1 cellular context compared by ENCODE assay signal in the genomic region with DNA sequence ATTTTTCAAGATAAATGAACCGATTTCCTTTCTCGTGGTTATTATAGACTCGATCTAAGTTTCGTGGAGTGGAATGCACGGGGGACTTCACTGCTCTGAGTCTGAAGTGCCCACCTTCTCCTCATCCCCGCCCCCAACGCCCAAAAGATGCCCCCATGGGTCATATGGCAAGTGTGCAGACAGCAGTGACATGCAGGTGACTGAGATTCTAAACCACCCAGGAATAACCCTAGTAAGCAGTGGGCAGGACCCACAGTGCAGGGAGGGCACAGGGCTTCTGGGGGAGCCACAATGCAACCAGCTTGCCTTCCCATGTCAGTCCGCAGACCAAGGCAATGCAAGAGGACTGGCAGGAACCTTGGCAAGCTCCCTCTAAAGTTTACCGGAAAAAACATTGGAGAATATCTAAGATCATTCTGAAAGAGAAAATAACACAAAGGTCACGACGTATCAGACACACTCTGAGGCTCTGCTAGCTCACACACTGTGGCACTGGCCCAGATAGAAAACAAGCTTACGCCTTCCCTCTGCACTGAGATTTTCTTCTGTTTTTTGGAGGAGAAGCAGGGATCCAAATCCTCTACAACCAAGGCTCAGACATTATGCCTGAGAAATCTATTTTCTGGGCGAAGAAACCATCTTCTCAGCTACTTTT.
TF ChIP-seq lines count a peak whose summit lies in the region.

No MANE protein-coding gene starts in this region.

TF ChIP-seq in WTC11, 78 proteins besides CTCF, POLR2A, EP300 and RAD21:
- TF ChIP-seq TEAD4 (CRISPR knock-in tag; IDR thresholded peaks at IDR 0.05) (no peak), RELA (CRISPR knock-in tag; IDR thresholded peaks at IDR 0.05; ENCODE audit: borderline replicate concordance) (no peak), GABPB1 (CRISPR knock-in tag; IDR thresholded peaks at IDR 0.05) (no peak), SMAD4 (CRISPR knock-in tag; IDR thresholded peaks at IDR 0.05) (no peak), FOXK1 (CRISPR knock-in tag; IDR thresholded peaks at IDR 0.05) (no peak), ZNF232 (CRISPR knock-in tag; IDR thresholded peaks at IDR 0.05) (no peak), FOXJ3 (CRISPR knock-in tag; IDR thresholded peaks at IDR 0.05; ENCODE audit: borderline replicate concordance) (no peak), NR3C1 (CRISPR knock-in tag; conservative IDR thresholded peaks at IDR 0.05; ENCODE audit: low read depth) (no peak), MXD4 (CRISPR knock-in tag; IDR thresholded peaks at IDR 0.05; ENCODE audit: borderline replicate concordance) (no peak), SOX15 (CRISPR knock-in tag; IDR thresholded peaks at IDR 0.05) (no peak), ZNF317 (CRISPR knock-in tag; IDR thresholded peaks at IDR 0.05; ENCODE audit: borderline replicate concordance, low read depth) (no peak), OVOL2 (CRISPR knock-in tag; IDR thresholded peaks at IDR 0.05; ENCODE audit: borderline replicate concordance) (no peak)
- TF ChIP-seq, protein P1, sequence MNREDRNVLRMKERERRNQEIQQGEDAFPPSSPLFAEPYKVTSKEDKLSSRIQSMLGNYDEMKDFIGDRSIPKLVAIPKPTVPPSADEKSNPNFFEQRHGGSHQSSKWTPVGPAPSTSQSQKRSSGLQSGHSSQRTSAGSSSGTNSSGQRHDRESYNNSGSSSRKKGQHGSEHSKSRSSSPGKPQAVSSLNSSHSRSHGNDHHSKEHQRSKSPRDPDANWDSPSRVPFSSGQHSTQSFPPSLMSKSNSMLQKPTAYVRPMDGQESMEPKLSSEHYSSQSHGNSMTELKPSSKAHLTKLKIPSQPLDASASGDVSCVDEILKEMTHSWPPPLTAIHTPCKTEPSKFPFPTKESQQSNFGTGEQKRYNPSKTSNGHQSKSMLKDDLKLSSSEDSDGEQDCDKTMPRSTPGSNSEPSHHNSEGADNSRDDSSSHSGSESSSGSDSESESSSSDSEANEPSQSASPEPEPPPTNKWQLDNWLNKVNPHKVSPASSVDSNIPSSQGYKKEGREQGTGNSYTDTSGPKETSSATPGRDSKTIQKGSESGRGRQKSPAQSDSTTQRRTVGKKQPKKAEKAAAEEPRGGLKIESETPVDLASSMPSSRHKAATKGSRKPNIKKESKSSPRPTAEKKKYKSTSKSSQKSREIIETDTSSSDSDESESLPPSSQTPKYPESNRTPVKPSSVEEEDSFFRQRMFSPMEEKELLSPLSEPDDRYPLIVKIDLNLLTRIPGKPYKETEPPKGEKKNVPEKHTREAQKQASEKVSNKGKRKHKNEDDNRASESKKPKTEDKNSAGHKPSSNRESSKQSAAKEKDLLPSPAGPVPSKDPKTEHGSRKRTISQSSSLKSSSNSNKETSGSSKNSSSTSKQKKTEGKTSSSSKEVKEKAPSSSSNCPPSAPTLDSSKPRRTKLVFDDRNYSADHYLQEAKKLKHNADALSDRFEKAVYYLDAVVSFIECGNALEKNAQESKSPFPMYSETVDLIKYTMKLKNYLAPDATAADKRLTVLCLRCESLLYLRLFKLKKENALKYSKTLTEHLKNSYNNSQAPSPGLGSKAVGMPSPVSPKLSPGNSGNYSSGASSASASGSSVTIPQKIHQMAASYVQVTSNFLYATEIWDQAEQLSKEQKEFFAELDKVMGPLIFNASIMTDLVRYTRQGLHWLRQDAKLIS (CRISPR knock-in tag; IDR thresholded peaks at IDR 0.05; ENCODE audit: borderline replicate concordance) = no peak
- TF ChIP-seq, protein P2, sequence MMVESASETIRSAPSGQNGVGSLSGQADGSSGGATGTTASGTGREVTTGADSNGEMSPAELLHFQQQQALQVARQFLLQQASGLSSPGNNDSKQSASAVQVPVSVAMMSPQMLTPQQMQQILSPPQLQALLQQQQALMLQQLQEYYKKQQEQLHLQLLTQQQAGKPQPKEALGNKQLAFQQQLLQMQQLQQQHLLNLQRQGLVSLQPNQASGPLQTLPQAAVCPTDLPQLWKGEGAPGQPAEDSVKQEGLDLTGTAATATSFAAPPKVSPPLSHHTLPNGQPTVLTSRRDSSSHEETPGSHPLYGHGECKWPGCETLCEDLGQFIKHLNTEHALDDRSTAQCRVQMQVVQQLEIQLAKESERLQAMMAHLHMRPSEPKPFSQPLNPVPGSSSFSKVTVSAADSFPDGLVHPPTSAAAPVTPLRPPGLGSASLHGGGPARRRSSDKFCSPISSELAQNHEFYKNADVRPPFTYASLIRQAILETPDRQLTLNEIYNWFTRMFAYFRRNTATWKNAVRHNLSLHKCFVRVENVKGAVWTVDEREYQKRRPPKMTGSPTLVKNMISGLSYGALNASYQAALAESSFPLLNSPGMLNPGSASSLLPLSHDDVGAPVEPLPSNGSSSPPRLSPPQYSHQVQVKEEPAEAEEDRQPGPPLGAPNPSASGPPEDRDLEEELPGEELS (CRISPR knock-in tag; IDR thresholded peaks at IDR 0.05) = no peak
- TF ChIP-seq, protein P3, sequence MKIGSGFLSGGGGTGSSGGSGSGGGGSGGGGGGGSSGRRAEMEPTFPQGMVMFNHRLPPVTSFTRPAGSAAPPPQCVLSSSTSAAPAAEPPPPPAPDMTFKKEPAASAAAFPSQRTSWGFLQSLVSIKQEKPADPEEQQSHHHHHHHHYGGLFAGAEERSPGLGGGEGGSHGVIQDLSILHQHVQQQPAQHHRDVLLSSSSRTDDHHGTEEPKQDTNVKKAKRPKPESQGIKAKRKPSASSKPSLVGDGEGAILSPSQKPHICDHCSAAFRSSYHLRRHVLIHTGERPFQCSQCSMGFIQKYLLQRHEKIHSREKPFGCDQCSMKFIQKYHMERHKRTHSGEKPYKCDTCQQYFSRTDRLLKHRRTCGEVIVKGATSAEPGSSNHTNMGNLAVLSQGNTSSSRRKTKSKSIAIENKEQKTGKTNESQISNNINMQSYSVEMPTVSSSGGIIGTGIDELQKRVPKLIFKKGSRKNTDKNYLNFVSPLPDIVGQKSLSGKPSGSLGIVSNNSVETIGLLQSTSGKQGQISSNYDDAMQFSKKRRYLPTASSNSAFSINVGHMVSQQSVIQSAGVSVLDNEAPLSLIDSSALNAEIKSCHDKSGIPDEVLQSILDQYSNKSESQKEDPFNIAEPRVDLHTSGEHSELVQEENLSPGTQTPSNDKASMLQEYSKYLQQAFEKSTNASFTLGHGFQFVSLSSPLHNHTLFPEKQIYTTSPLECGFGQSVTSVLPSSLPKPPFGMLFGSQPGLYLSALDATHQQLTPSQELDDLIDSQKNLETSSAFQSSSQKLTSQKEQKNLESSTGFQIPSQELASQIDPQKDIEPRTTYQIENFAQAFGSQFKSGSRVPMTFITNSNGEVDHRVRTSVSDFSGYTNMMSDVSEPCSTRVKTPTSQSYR (CRISPR knock-in tag; IDR thresholded peaks at IDR 0.05) = no peak
- TF ChIP-seq, protein P4, sequence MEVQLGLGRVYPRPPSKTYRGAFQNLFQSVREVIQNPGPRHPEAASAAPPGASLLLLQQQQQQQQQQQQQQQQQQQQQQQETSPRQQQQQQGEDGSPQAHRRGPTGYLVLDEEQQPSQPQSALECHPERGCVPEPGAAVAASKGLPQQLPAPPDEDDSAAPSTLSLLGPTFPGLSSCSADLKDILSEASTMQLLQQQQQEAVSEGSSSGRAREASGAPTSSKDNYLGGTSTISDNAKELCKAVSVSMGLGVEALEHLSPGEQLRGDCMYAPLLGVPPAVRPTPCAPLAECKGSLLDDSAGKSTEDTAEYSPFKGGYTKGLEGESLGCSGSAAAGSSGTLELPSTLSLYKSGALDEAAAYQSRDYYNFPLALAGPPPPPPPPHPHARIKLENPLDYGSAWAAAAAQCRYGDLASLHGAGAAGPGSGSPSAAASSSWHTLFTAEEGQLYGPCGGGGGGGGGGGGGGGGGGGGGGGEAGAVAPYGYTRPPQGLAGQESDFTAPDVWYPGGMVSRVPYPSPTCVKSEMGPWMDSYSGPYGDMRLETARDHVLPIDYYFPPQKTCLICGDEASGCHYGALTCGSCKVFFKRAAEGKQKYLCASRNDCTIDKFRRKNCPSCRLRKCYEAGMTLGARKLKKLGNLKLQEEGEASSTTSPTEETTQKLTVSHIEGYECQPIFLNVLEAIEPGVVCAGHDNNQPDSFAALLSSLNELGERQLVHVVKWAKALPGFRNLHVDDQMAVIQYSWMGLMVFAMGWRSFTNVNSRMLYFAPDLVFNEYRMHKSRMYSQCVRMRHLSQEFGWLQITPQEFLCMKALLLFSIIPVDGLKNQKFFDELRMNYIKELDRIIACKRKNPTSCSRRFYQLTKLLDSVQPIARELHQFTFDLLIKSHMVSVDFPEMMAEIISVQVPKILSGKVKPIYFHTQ (CRISPR knock-in tag; IDR thresholded peaks at IDR 0.05) = no peak
- TF ChIP-seq, protein P5, sequence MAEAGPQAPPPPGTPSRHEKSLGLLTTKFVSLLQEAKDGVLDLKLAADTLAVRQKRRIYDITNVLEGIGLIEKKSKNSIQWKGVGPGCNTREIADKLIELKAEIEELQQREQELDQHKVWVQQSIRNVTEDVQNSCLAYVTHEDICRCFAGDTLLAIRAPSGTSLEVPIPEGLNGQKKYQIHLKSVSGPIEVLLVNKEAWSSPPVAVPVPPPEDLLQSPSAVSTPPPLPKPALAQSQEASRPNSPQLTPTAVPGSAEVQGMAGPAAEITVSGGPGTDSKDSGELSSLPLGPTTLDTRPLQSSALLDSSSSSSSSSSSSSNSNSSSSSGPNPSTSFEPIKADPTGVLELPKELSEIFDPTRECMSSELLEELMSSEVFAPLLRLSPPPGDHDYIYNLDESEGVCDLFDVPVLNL (CRISPR knock-in tag; IDR thresholded peaks at IDR 0.05; ENCODE audit: borderline replicate concordance, low read depth) = no peak
